In genomic region chr16:5381481-5381880, GRCh38 we compare ENCODE assay signal across 29 cellular contexts.
"Had no signal": no experiment of that assay in that cellular context is flagged by ENCODE, and none has a peak within 500 bp of the region (broad histone marks: within the 10 kb centered on the region; RNA-seq: fewer than 3 reads in every experiment).

No MANE protein-coding gene starts in this region.

- H3K9me3 ChIP-seq: adrenal gland, colonic mucosa, gastrocnemius medialis had no signal

- H3K27ac ChIP-seq: adrenal gland, body of pancreas, colonic mucosa, epithelial cell of prostate, gastrocnemius medialis, heart left ventricle had no signal

- H3K36me3 ChIP-seq: adrenal gland, colonic mucosa, gastrocnemius medialis, heart left ventricle had no signal

- H3K4me3 ChIP-seq: adrenal gland, body of pancreas, colonic mucosa, gastrocnemius medialis, heart left ventricle had no signal

- H3K27me3 ChIP-seq: adrenal gland, body of pancreas, colonic mucosa, gastrocnemius medialis, heart left ventricle had no signal

- DNase-seq: activated CD4-positive, alpha-beta memory T cell treated with anti-CD3 and anti-CD28 coated beads for 36 hours; activated CD4-positive, alpha-beta T cell treated with anti-CD3 and anti-CD28 coated beads for 36 hours; activated CD4-positive, alpha-beta T cell treated with anti-CD3 and anti-CD28 coated beads, Interleukin-2, amount 10 ng/mL, durations not matched to agents 24 days and 14 days; activated CD4-positive, CD25-positive, alpha-beta regulatory T cell; activated CD4-positive, CD25-positive, alpha-beta regulatory T cell treated with anti-CD3 and anti-CD28 coated beads, Interleukin-2, amount 50 U/mL, for 72 hours; activated CD8-positive, alpha-beta memory T cell treated with anti-CD3 and anti-CD28 coated beads, Interleukin-2, amount 10 ng/mL, durations not matched to agents 7 days and 5 days; activated CD8-positive, alpha-beta memory T cell treated with anti-CD3 and anti-CD28 coated beads, Interleukin-2, amount 50 U/mL, for 4 hours; activated CD8-positive, alpha-beta T cell treated with anti-CD3 and anti-CD28 coated beads, Interleukin-2, amount 10 ng/mL, durations not matched to agents 7 days and 5 days; activated effector memory CD4-positive, alpha-beta T cell treated with anti-CD3 and anti-CD28 coated beads, Interleukin-2, amount 50 U/mL, for 16 hours; activated naive CD4-positive, alpha-beta T cell treated with anti-CD3 and anti-CD28 coated beads for 36 hours; activated naive CD8-positive, alpha-beta T cell treated with anti-CD3 and anti-CD28 coated beads for 36 hours; activated naive CD8-positive, alpha-beta T cell treated with anti-CD3 and anti-CD28 coated beads, Interleukin-2, amount 50 U/mL, for 24 hours; activated T-cell treated with anti-CD3 and anti-CD28 coated beads, Interleukin-2, amount 50 U/mL, for 1 hour; activated T-cell treated with anti-CD3 and anti-CD28 coated beads, Interleukin-2, amount 50 U/mL, for 48 hours; adrenal gland; amygdala; aorta; body of pancreas; central memory CD4-positive, alpha-beta T cell; cerebellar nuclear complex; colonic mucosa; effector CD8-positive, alpha-beta T cell; foreskin fibroblast; gastrocnemius medialis; glutamatergic neuron; heart left ventricle; T-helper 17 cell; T1000 had no signal
